In the genomic region with DNA sequence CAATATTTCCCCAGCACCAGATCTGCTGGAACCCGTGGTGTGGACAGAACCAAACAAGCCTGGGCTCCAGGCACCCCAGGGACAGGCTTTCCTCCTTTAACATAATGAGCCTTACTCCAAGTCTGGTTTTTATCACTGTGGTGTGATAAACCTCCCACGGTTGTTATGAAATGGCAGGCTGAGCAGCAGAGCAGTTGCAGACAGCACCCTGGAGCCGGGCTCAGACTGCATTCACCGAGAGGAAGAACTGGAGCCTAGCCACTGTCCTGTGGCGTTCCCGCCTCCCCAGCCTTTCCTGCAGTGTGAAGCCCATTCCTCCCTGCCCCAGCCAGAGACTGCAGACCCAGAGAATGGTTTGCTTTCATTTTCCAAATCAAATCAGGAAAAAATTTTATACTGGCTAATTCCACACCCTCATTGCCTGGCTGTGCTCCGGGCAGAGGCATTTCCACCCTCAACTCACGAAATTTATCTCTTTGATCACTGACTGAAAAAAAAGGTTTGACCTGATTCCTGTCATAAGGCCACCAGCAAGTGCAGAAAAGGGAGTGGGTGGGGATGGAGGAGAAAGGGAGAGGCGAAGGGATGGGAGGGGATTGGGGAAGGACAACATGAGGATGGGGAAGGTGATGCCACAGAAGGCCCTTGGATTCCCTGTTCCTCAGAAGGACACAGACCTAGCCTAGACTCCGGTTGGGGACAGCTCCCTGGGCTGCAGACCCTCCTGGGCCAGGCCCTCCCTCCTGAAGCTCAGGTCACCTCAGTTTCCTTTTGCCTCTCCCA, we compare ENCODE assay signal across 13 cellular contexts. TPM values are rescaled to one million over a fixed set of nuclear protein-coding genes. Genes with fewer than 3 reads are reported as not detected.
DNase-seq lines count a peak whose midpoint lies in the region; ATAC-seq and TF ChIP-seq lines count a peak whose summit lies in the region.
"Had no signal": no experiment of that assay in that cellular context is flagged by ENCODE, and none has a peak within 500 bp of the region (broad histone marks: within the 10 kb centered on the region; RNA-seq: fewer than 3 reads in every experiment).

No MANE protein-coding gene starts in this region.

- H3K9me3 Mint-ChIP-seq in endodermal cell: no peaks in the 10 kb centered on the region
- H3K9me3 Mint-ChIP-seq in stimulated activated effector memory CD8-positive, alpha-beta T cell treated with anti-CD3 and anti-CD28 coated beads, Interleukin-12 subunit alpha, Interleukin-12 subunit beta, amount 100 ng/mL, for 72 hours: no peaks in the 10 kb centered on the region
- H3K9me3 Mint-ChIP-seq: immature natural killer cell had no signal

- H3K36me3 ChIP-seq in endodermal cell (ENCODE audit: control insufficient read depth, insufficient read depth, low read length) (peaks cover 32% of the 10 kb centered on the region), tibial nerve (peaks cover 0 to 89% (median 3%) of the 10 kb centered on the region in 3 donors)

- H3K9me3 ChIP-seq in endodermal cell (ENCODE audit: control insufficient read depth, low read length): no peaks in the 10 kb centered on the region
- peaks cover 0 to 2% (median 0%) of the 10 kb centered on the region in 4 donors for H3K9me3 ChIP-seq in tibial nerve
- H3K9me3 ChIP-seq: MG63 had no signal

- DNase-seq in NCI-H226 (peak; percentile 19), endodermal cell (peak; percentile 24), tibial nerve (ENCODE audit: low spot score in 2 of 2) (no peak)
- no peak for DNase-seq in stimulated activated effector memory CD8-positive, alpha-beta T cell treated with anti-CD3 and anti-CD28 coated beads, Interleukin-12 subunit alpha, Interleukin-12 subunit beta, amount 100 ng/mL, for 72 hours (ENCODE audit: low spot score in 2 of 2)
- DNase-seq: activated CD4-positive, alpha-beta T cell treated with anti-CD3 and anti-CD28 coated beads for 4 hours; immature natural killer cell; MG63; NCI-H774 had no signal

- H3K4me3 ChIP-seq in endodermal cell (ENCODE audit: low read length) (no peak overlapping the region), tibial nerve (no peak overlapping the region)
- H3K4me3 ChIP-seq: MG63 had no signal

- H3K4me3 Mint-ChIP-seq in endodermal cell: no peak overlapping the region
- H3K4me3 Mint-ChIP-seq in stimulated activated effector memory CD8-positive, alpha-beta T cell treated with anti-CD3 and anti-CD28 coated beads, Interleukin-12 subunit alpha, Interleukin-12 subunit beta, amount 100 ng/mL, for 72 hours: no peak overlapping the region
- H3K4me3 Mint-ChIP-seq: immature natural killer cell had no signal

- no peak for TF ChIP-seq POLR2A in tibial nerve (IDR thresholded peaks at IDR 0.05)

- no peaks in the 10 kb centered on the region for H3K27me3 Mint-ChIP-seq in endodermal cell (ENCODE audit: insufficient read depth)

- TF ChIP-seq EP300 in tibial nerve (IDR thresholded peaks at IDR 0.05): no peak

- ATAC-seq in stimulated activated effector memory CD8-positive, alpha-beta T cell treated with anti-CD3 and anti-CD28 coated beads, Interleukin-12 subunit alpha, Interleukin-12 subunit beta, amount 100 ng/mL, for 72 hours: no peak
- ATAC-seq in GM21367 (IDR thresholded peaks at IDR 0.05; ENCODE audit: unreplicated experiment): no peak
- no peak for ATAC-seq in HG03097 (IDR thresholded peaks at IDR 0.05; ENCODE audit: low FRiP score, unreplicated experiment)
- ATAC-seq in HG02840 (IDR thresholded peaks at IDR 0.05; ENCODE audit: low FRiP score, unreplicated experiment): no peak
- ATAC-seq: activated naive CD4-positive, alpha-beta T cell treated with anti-CD3 and anti-CD28 coated beads, Interleukin-2, amount 50 U/mL, for 72 hours had no signal

- H3K9ac ChIP-seq in endodermal cell (ENCODE audit: extremely low read depth, low read length, poor library complexity, severe bottlenecking): no peak overlapping the region

- peak overlapping the region; percentile 13 for H3K27ac Mint-ChIP-seq in endodermal cell
- peak overlapping the region; percentile 17 for H3K27ac Mint-ChIP-seq in stimulated activated effector memory CD8-positive, alpha-beta T cell treated with anti-CD3 and anti-CD28 coated beads, Interleukin-12 subunit alpha, Interleukin-12 subunit beta, amount 100 ng/mL, for 72 hours
- H3K27ac Mint-ChIP-seq: immature natural killer cell had no signal

- H3K4me1 Mint-ChIP-seq in endodermal cell: no peaks in the 10 kb centered on the region
- peaks cover 16% of the 10 kb centered on the region for H3K4me1 Mint-ChIP-seq in stimulated activated effector memory CD8-positive, alpha-beta T cell treated with anti-CD3 and anti-CD28 coated beads, Interleukin-12 subunit alpha, Interleukin-12 subunit beta, amount 100 ng/mL, for 72 hours

- TF ChIP-seq CTCF in endodermal cell (conservative IDR thresholded peaks at IDR 0.05): no peak
- no peak for TF ChIP-seq CTCF in tibial nerve (IDR thresholded peaks at IDR 0.05)

- H3K4me1 ChIP-seq in endodermal cell (ENCODE audit: control insufficient read depth, insufficient read depth, low read length): no peaks in the 10 kb centered on the region
- peaks cover 0 to 36% (median 0%) of the 10 kb centered on the region in 4 donors for H3K4me1 ChIP-seq in tibial nerve

- WGBS in endodermal cell (ENCODE audit: insufficient coverage in 1 of 2, insufficient read length in 1 of 2), 2 experiments: 88 to 93% methylated on average over 7 to 10 of the region's 10 CpGs
- 62 to 63% methylated on average over 10 of the region's 10 CpGs for WGBS in tibial nerve, 2 donors

- H3K27ac ChIP-seq in endodermal cell (ENCODE audit: low read depth, low read length) (no peak overlapping the region), layer of hippocampus (ENCODE audit: low read depth, low read length) (peak overlapping the region; percentile 30), tibial nerve (peak overlapping the region in 1 of 4 donors; percentile 54)

- H3K27me3 ChIP-seq in endodermal cell (ENCODE audit: control insufficient read depth, insufficient read depth, low read length, poor library complexity, severe bottlenecking) (no peaks in the 10 kb centered on the region), layer of hippocampus (ENCODE audit: control insufficient read depth, insufficient read depth, low read length) (no peaks in the 10 kb centered on the region), tibial nerve (no peaks in the 10 kb centered on the region)
- H3K27me3 ChIP-seq: MG63 had no signal

- H3K36me3 Mint-ChIP-seq in endodermal cell (ENCODE audit: low read depth): peaks cover 46% of the 10 kb centered on the region
- H3K36me3 Mint-ChIP-seq in stimulated activated effector memory CD8-positive, alpha-beta T cell treated with anti-CD3 and anti-CD28 coated beads, Interleukin-12 subunit alpha, Interleukin-12 subunit beta, amount 100 ng/mL, for 72 hours: peaks cover 91% of the 10 kb centered on the region

RNA-seq across cellular contexts. Expression of gene IPPK, which starts 18.9 kb away (rescaled TPM):
- total RNA-seq in endodermal cell: 1 to 10 TPM; 9.3 TPM
- polyA plus RNA-seq in endodermal cell (2013, experiment 1 of 2): 8.8 TPM
- 8.6 TPM for polyA plus RNA-seq in endodermal cell (2013, experiment 2 of 2)
- 10 to 100 TPM in 2 of 4 donors, 1 to 10 TPM in 2; 8.0 to 18.8 (median 11.0) TPM for total RNA-seq in tibial nerve

Comparison
In these comparisons a context has a peak if more than half of its experiments do, and no peak if none do; other contexts are left out.
1. DNase-seq: peak in NCI-H226 (single experiment) and endodermal cell (single experiment); none in stimulated activated effector memory CD8-positive, alpha-beta T cell treated with anti-CD3 and anti-CD28 coated beads, Interleukin-12 subunit alpha, Interleukin-12 subunit beta, amount 100 ng/mL, for 72 hours (0 of 2) and tibial nerve (0 of 2).